In the genomic region with DNA sequence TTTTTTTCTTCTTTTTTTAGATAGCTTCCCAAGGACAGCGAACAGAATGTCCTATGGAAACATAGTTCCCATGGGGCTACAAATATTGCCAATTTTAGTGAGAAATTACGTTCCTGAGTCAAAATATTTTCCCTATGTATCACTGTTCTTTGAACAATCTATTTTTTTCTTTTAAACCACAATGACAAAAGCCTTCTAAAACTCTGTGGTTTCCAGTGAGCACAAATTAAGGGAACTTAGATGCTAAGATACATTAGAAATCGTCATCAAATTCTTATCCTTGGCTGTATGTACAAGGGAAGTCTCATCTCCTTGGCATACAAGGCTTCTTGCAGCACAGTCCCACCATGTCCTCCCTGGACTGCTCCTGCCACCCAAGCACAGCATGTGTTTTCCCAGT, we compare ENCODE assay signal across 10 cellular contexts. TPM values are rescaled to one million over a fixed set of nuclear protein-coding genes. Genes with fewer than 3 reads are reported as not detected.
DNase-seq lines count a peak whose midpoint lies in the region; ATAC-seq and TF ChIP-seq lines count a peak whose summit lies in the region.
"Had no signal": no experiment of that assay in that cellular context is flagged by ENCODE, and none has a peak within 500 bp of the region (broad histone marks: within the 10 kb centered on the region; RNA-seq: fewer than 3 reads in every experiment).

No MANE protein-coding gene starts in this region.

- no peaks in the 10 kb centered on the region for H3K79me2 ChIP-seq in SK-N-SH (ENCODE audit: insufficient read depth)

- H3K9me2 ChIP-seq in SK-N-SH, result no peaks in the 10 kb centered on the region

- peaks cover 17% of the 10 kb centered on the region for H3F3A ChIP-seq in SK-N-SH (replicated peaks; ENCODE audit: insufficient read depth)

- peak; percentile 67 for DNase-seq in GM04504 (ENCODE audit: low read depth)
- no peak for DNase-seq in SK-N-SH
- peak; percentile 53 for DNase-seq in fibroblast of the conjunctiva (ENCODE audit: low read depth)
- peak; percentile 84 for DNase-seq in stromal cell of bone marrow (ENCODE audit: low read depth)
- no peak for DNase-seq in caudate nucleus (lab: John Stamatoyannopoulos, UW)
- DNase-seq in central memory CD4-positive, alpha-beta T cell, result no peak
- DNase-seq: KG1, NCI-H2227 treated with DMSO at 0.1 percent for 48 hours had no signal

- no peaks in the 10 kb centered on the region for H3K4me1 ChIP-seq in SK-N-SH (ENCODE audit: control insufficient read depth in 1 of 2, insufficient read depth in 2 of 2, low read depth in 1 of 2, low read length in 1 of 2)

- POLR2A ChIA-PET in SK-N-SH (lab: Yijun Ruan, JAX), result no interaction called here

- TF ChIP-seq CTCF in SK-N-SH (IDR thresholded peaks at IDR 0.05), result no peak

- H3K9me3 ChIP-seq in SK-N-SH, result no peaks in the 10 kb centered on the region

- H2AFZ ChIP-seq in SK-N-SH (ENCODE audit: low read depth), result 0 out of 2 replicates have a peak overlapping the region, but pooled peaks have one; percentile 4

- H3K9ac ChIP-seq in SK-N-SH, result peak overlapping the region; percentile 53; the same call in 1 of the 2 replicates

- H3K27ac ChIP-seq in SK-N-SH (ENCODE audit: low read depth in 2 of 2, low read length in 1 of 2) (peak overlapping the region in 1 of 2 experiments; percentile 92; a peak in 2 of 4 replicates), caudate nucleus (ENCODE audit: low read depth, low read length) (no peak overlapping the region)

- no peak overlapping the region for H3K4me3 ChIP-seq in SK-N-SH (ENCODE audit: low read depth in 2 of 2, low read length in 1 of 2)
- H3K4me3 ChIP-seq: lung had no signal

- H4K20me1 ChIP-seq in SK-N-SH (ENCODE audit: insufficient read depth), result no peaks in the 10 kb centered on the region

- no peak for TF ChIP-seq RAD21 in SK-N-SH (IDR thresholded peaks at IDR 0.05; ENCODE audit: low read length)

- no peaks in the 10 kb centered on the region for H3K27me3 ChIP-seq in SK-N-SH (ENCODE audit: insufficient read depth)

- H3K36me3 ChIP-seq in SK-N-SH (replicated peaks in 1 of 2; ENCODE audit: control insufficient read depth in 1 of 2, insufficient read depth in 2 of 2, low read length in 1 of 2), result no peaks in the 10 kb centered on the region

- CTCF ChIA-PET in SK-N-SH (lab: Yijun Ruan, JAX), result interaction anchor here (1.4 kb wide), 1 partner anchor 155 kb away, joined by 3 read pairs; no protein-coding TSS in a partner anchor

- TF ChIP-seq EP300 in SK-N-SH (IDR thresholded peaks at IDR 0.05; ENCODE audit: borderline replicate concordance in 1 of 2, low read depth in 1 of 2, low read length in 1 of 2), result peak in 1 of 2 experiments; percentile 83; a peak in 2 of 4 replicates

- no peak for ATAC-seq in GM21529 (IDR thresholded peaks at IDR 0.05; ENCODE audit: unreplicated experiment)

- H3K4me2 ChIP-seq in SK-N-SH, result peak overlapping the region; percentile 42; the same call in 1 of the 2 replicates

- WGBS in SK-N-SH (ENCODE audit: low lambda C conversion rate), result 8% methylated on average over 3 of the region's 3 CpGs

TF ChIP-seq in SK-N-SH, 30 proteins besides CTCF, POLR2A, EP300 and RAD21 (continues in another document):
- no peak; the same call in 1 of the 2 replicates for TF ChIP-seq POLR2AphosphoS5 (IDR thresholded peaks at IDR 0.05; ENCODE audit: low read depth, low read length)
- TF ChIP-seq, protein P1, sequence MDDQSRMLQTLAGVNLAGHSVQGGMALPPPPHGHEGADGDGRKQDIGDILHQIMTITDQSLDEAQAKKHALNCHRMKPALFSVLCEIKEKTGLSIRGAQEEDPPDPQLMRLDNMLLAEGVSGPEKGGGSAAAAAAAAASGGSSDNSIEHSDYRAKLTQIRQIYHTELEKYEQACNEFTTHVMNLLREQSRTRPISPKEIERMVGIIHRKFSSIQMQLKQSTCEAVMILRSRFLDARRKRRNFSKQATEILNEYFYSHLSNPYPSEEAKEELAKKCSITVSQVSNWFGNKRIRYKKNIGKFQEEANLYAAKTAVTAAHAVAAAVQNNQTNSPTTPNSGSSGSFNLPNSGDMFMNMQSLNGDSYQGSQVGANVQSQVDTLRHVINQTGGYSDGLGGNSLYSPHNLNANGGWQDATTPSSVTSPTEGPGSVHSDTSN (IDR thresholded peaks at IDR 0.05), result no peak; the same call in 1 of the 2 replicates
- TF ChIP-seq FOSL2 (IDR thresholded peaks at IDR 0.05; ENCODE audit: borderline replicate concordance, low read depth), result peak; percentile 73
- no peak for TF ChIP-seq YY1 (IDR thresholded peaks at IDR 0.05; ENCODE audit: low read depth)
- TF ChIP-seq GATA2 (CRISPR knock-in tag; IDR thresholded peaks at IDR 0.05), result no peak
- TF ChIP-seq FOXM1 (IDR thresholded peaks at IDR 0.05; ENCODE audit: low read depth), result no peak
- TF ChIP-seq, protein P2, sequence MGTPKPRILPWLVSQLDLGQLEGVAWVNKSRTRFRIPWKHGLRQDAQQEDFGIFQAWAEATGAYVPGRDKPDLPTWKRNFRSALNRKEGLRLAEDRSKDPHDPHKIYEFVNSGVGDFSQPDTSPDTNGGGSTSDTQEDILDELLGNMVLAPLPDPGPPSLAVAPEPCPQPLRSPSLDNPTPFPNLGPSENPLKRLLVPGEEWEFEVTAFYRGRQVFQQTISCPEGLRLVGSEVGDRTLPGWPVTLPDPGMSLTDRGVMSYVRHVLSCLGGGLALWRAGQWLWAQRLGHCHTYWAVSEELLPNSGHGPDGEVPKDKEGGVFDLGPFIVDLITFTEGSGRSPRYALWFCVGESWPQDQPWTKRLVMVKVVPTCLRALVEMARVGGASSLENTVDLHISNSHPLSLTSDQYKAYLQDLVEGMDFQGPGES (IDR thresholded peaks at IDR 0.05; ENCODE audit: low read depth, low read length), result no peak
- TF ChIP-seq, protein P3, sequence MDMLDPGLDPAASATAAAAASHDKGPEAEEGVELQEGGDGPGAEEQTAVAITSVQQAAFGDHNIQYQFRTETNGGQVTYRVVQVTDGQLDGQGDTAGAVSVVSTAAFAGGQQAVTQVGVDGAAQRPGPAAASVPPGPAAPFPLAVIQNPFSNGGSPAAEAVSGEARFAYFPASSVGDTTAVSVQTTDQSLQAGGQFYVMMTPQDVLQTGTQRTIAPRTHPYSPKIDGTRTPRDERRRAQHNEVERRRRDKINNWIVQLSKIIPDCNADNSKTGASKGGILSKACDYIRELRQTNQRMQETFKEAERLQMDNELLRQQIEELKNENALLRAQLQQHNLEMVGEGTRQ (IDR thresholded peaks at IDR 0.05; ENCODE audit: borderline replicate concordance, low read depth, low read length), result no peak
- TF ChIP-seq, protein P4, sequence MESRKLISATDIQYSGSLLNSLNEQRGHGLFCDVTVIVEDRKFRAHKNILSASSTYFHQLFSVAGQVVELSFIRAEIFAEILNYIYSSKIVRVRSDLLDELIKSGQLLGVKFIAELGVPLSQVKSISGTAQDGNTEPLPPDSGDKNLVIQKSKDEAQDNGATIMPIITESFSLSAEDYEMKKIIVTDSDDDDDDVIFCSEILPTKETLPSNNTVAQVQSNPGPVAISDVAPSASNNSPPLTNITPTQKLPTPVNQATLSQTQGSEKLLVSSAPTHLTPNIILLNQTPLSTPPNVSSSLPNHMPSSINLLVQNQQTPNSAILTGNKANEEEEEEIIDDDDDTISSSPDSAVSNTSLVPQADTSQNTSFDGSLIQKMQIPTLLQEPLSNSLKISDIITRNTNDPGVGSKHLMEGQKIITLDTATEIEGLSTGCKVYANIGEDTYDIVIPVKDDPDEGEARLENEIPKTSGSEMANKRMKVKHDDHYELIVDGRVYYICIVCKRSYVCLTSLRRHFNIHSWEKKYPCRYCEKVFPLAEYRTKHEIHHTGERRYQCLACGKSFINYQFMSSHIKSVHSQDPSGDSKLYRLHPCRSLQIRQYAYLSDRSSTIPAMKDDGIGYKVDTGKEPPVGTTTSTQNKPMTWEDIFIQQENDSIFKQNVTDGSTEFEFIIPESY (IDR thresholded peaks at IDR 0.05; ENCODE audit: borderline replicate concordance, low read depth), result 0 out of 2 replicates have a peak, but pooled peaks have one; percentile 10
- TF ChIP-seq RFX5 (IDR thresholded peaks at IDR 0.05; ENCODE audit: low read length), result no peak
- TF ChIP-seq TCF12 (IDR thresholded peaks at IDR 0.05), result peak; percentile 74
- TF ChIP-seq MEF2A (IDR thresholded peaks at IDR 0.05; ENCODE audit: borderline replicate concordance, low read depth), result peak; percentile 61; the same call in 1 of the 2 replicates
- TF ChIP-seq, protein P5, sequence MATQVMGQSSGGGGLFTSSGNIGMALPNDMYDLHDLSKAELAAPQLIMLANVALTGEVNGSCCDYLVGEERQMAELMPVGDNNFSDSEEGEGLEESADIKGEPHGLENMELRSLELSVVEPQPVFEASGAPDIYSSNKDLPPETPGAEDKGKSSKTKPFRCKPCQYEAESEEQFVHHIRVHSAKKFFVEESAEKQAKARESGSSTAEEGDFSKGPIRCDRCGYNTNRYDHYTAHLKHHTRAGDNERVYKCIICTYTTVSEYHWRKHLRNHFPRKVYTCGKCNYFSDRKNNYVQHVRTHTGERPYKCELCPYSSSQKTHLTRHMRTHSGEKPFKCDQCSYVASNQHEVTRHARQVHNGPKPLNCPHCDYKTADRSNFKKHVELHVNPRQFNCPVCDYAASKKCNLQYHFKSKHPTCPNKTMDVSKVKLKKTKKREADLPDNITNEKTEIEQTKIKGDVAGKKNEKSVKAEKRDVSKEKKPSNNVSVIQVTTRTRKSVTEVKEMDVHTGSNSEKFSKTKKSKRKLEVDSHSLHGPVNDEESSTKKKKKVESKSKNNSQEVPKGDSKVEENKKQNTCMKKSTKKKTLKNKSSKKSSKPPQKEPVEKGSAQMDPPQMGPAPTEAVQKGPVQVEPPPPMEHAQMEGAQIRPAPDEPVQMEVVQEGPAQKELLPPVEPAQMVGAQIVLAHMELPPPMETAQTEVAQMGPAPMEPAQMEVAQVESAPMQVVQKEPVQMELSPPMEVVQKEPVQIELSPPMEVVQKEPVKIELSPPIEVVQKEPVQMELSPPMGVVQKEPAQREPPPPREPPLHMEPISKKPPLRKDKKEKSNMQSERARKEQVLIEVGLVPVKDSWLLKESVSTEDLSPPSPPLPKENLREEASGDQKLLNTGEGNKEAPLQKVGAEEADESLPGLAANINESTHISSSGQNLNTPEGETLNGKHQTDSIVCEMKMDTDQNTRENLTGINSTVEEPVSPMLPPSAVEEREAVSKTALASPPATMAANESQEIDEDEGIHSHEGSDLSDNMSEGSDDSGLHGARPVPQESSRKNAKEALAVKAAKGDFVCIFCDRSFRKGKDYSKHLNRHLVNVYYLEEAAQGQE (IDR thresholded peaks at IDR 0.05; ENCODE audit: low read depth, low read length), result no peak
- no peak for TF ChIP-seq NRF1 (IDR thresholded peaks at IDR 0.05; ENCODE audit: low read depth, low read length)
- TF ChIP-seq, protein P6, sequence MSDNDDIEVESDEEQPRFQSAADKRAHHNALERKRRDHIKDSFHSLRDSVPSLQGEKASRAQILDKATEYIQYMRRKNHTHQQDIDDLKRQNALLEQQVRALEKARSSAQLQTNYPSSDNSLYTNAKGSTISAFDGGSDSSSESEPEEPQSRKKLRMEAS (IDR thresholded peaks at IDR 0.05; ENCODE audit: low read depth), result 0 out of 2 replicates have a peak, but pooled peaks have one; percentile 23

RNA-seq across cellular contexts. Expression of a gene that starts 17.9 kb away (rescaled TPM):
- polyA plus RNA-seq in SK-N-SH (2012; rRNA removed), result 10.8 and 11.9 TPM in 2 replicates
- 17.2 and 19.2 TPM in 2 replicates for polyA plus RNA-seq in SK-N-SH (2012; cell fraction: cytosol; rRNA removed)
- 4.0 and 5.9 TPM in 2 replicates for polyA plus RNA-seq in SK-N-SH (2012; cell fraction: nucleus; rRNA removed)

Comparison
In these comparisons a context has a peak if more than half of its experiments do, and no peak if none do; other contexts are left out.
1. DNase-seq: peak in GM04504 (single experiment), fibroblast of the conjunctiva (single experiment) and stromal cell of bone marrow (single experiment); none in SK-N-SH (single experiment), caudate nucleus (0 of 61) and central memory CD4-positive, alpha-beta T cell (single experiment).